Comparison of ENCODE assay signal across 24 cellular contexts in the genomic region with DNA sequence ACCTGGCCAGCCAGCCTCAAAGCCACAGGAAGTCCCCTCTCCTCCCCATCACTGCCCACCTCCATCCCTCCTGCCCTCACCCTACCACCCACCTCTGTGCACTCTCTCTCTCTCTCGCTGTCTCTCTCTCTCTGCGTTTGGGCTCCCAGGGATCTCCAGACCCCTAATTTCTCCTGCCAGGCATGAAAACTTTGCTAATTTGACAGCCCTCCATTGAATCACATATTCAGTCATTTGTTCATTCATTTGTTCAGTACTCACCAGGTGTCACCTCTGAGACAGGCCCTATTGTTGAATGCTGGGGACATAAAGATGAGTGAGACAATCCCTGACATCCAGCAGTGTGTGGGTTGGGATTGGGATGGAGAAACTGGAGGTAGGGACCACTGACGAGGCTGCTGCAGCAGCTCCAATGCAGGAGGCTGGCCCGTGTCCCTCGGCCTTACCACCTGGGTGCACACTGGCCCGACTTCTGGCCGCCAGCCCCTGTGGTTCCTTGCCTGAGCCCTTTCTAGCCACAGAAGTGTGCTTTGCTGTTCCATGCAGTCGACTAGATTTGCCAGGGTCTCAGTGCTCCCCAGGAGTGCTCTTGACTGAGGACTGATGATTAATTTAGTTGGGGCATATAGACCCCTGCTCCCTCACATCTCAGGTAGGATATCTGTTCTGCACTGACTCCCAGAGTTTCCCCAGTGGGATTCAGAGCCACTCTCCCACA. TPM values are rescaled to one million over a fixed set of nuclear protein-coding genes. Genes with fewer than 3 reads are reported as not detected.
DNase-seq lines count a peak whose midpoint lies in the region; ATAC-seq, FAIRE-seq and TF ChIP-seq lines count a peak whose summit lies in the region.
"Had no signal": no experiment of that assay in that cellular context is flagged by ENCODE, and none has a peak within 500 bp of the region (broad histone marks: within the 10 kb centered on the region; RNA-seq: fewer than 3 reads in every experiment).

No MANE protein-coding gene starts in this region.

- DNase-seq in GM23338 (ENCODE audit: low spot score) = no peak
- no peak for DNase-seq in K562 (ENCODE audit: extremely low read depth in 1 of 4, low spot score in 3 of 4)
- no peak for DNase-seq in small intestine
- DNase-seq in stimulated activated CD4-positive, alpha-beta T cell treated with anti-CD3 and anti-CD28 coated beads, Interleukin-1b, Interleukin-23, amount 100 ng/mL, for 48 hours = no peak
- no peak for DNase-seq in natural killer cell treated with Interleukin-12 subunit alpha and Interleukin-12 subunit beta and Interleukin-15 and Interleukin-18, amount 100 ng/mL, for 72 hours (ENCODE audit: low spot score)
- DNase-seq: activated B cell treated with CpG ODN at 0.5 μM for 24 hours; activated CD4-positive, alpha-beta T cell treated with anti-CD3 and anti-CD28 coated beads, Interleukin-2, amount 50 U/mL, for 4 hours; activated gamma-delta T cell treated with Interleukin-2 at 50 U/mL for 16 hours; activated naive CD8-positive, alpha-beta T cell treated with anti-CD3 and anti-CD28 coated beads, Interleukin-2, amount 50 U/mL, for 24 hours; cerebellar nuclear complex; head of caudate nucleus; naive B cell; NCI-H1105; NCI-H2029 treated with DMSO at 0.1 percent for 48 hours; NCI-H226; NCI-H748 treated with DMSO at 0.1 percent for 48 hours; SHP77 had no signal

- H2AFZ ChIP-seq in GM23338 (peak overlapping the region; percentile 99), K562 (ENCODE audit: low read depth, low read length) (no peak overlapping the region)

- intact Hi-C loops in K562 (cut with micrococcal nuclease) = no loop called here

- BruUV-seq in K562 (replicated peaks; lab: Mats Ljungman, UMichigan) = no TSS peak

- H3K79me2 ChIP-seq in GM23338 (replicated peaks; ENCODE audit: insufficient read depth) (no peaks in the 10 kb centered on the region), K562 (ENCODE audit: control insufficient read depth, insufficient read depth, low read length) (no peaks in the 10 kb centered on the region)
- H3K79me2 ChIP-seq: parathyroid adenoma had no signal

- H3K4me1 Mint-ChIP-seq in GM23338 = peaks cover 19% of the 10 kb centered on the region
- no peaks in the 10 kb centered on the region for H3K4me1 Mint-ChIP-seq in natural killer cell treated with Interleukin-12 subunit alpha and Interleukin-12 subunit beta and Interleukin-15 and Interleukin-18, amount 100 ng/mL, for 72 hours (ENCODE audit: low read depth in 2 of 2)
- H3K4me1 Mint-ChIP-seq: activated B cell treated with CpG ODN at 0.5 μM for 24 hours; activated naive CD8-positive, alpha-beta T cell treated with anti-CD3 and anti-CD28 coated beads, Interleukin-2, amount 50 U/mL, for 24 hours; naive B cell had no signal

- no peak for TF ChIP-seq RAD21 in K562 (CRISPR knock-in tag; conservative IDR thresholded peaks at IDR 0.05 in 1 of 2, IDR thresholded peaks at IDR 0.05 in 1 of 2)

- peaks cover 12% of the 10 kb centered on the region for H3K27me3 Mint-ChIP-seq in GM23338 (ENCODE audit: insufficient read depth, low read depth, poor library complexity)
- H3K27me3 Mint-ChIP-seq in natural killer cell treated with Interleukin-12 subunit alpha and Interleukin-12 subunit beta and Interleukin-15 and Interleukin-18, amount 100 ng/mL, for 72 hours = peaks cover 7 to 27% of the 10 kb centered on the region in 2 donors

- no peak for TF ChIP-seq CTCF in GM23338 (conservative IDR thresholded peaks at IDR 0.05; ENCODE audit: low read depth in 2 of 2)
- no peak for TF ChIP-seq CTCF in K562 (IDR thresholded peaks at IDR 0.05 in 2 of 3, conservative IDR thresholded peaks at IDR 0.05 in 1 of 3; ENCODE audit: insufficient read depth in 2 of 3, low read depth in 1 of 3, low read length in 3 of 3)

- no peak for FAIRE-seq in K562 (lab: Jason Lieb, UNC)
- no peak for FAIRE-seq in small intestine (lab: Jason Lieb, UNC)
- FAIRE-seq: D721Med, GM12892 had no signal

- no peak for TF ChIP-seq POLR2A in K562 (conservative IDR thresholded peaks at IDR 0.05)

- H3F3A ChIP-seq in GM23338 (replicated peaks; ENCODE audit: low read depth) = no peaks in the 10 kb centered on the region; the same call in 1 of the 2 replicates

- H3K36me3 ChIP-seq in GM23338 (ENCODE audit: insufficient read depth) = no peaks in the 10 kb centered on the region
- no peaks in the 10 kb centered on the region for H3K36me3 ChIP-seq in K562 (ENCODE audit: control insufficient read depth, insufficient read depth, low read length)
- no peaks in the 10 kb centered on the region for H3K36me3 ChIP-seq in mucosa of rectum (ENCODE audit: control insufficient read depth in 2 of 2, insufficient read depth in 2 of 2, low read length in 2 of 2)
- H3K36me3 ChIP-seq in small intestine (ENCODE audit: control insufficient read depth in 2 of 2, insufficient read depth in 2 of 2, low read length in 2 of 2) = no peaks in the 10 kb centered on the region
- H3K36me3 ChIP-seq: BLaER1 treated with 17β-estradiol and CSF1 and Interleukin-3, amounts not matched to agents 10 nM and 100 nM; HAP-1 had no signal

- H3K27ac ChIP-seq in GM23338 (ENCODE audit: low read depth) (no peak overlapping the region), K562 (ENCODE audit: extremely low read depth, low read depth, low read length) (no peak overlapping the region), mucosa of rectum (ENCODE audit: low read depth in 2 of 2, low read length in 2 of 2) (peak overlapping the region; percentile 94 to 96), small intestine (ENCODE audit: low read depth in 1 of 2, low read length in 1 of 2) (peak overlapping the region; percentile 90 to 94)
- H3K27ac ChIP-seq: BLaER1 treated with 17β-estradiol and CSF1 and Interleukin-3, amounts not matched to agents 10 nM and 100 nM; parathyroid adenoma had no signal

- peaks cover 11% of the 10 kb centered on the region for H3K4me1 ChIP-seq in GM23338 (ENCODE audit: insufficient read depth)
- peaks cover 0 to 6% of the 10 kb centered on the region in 2 experiments; a peak in 2 of 5 replicates for H3K4me1 ChIP-seq in K562 (replicated peaks in 1 of 2; ENCODE audit: control insufficient read depth in 2 of 2, insufficient read depth in 2 of 2, low read length in 2 of 2)
- peaks cover 33 to 40% of the 10 kb centered on the region in 2 donors for H3K4me1 ChIP-seq in mucosa of rectum (ENCODE audit: control insufficient read depth in 2 of 2, insufficient read depth in 2 of 2, low read length in 2 of 2)
- H3K4me1 ChIP-seq in small intestine (ENCODE audit: control insufficient read depth in 2 of 2, insufficient read depth in 1 of 2, low read depth in 1 of 2, low read length in 1 of 2) = peaks cover 0 to 5% of the 10 kb centered on the region in 2 donors
- H3K4me1 ChIP-seq: BLaER1 treated with 17β-estradiol and CSF1 and Interleukin-3, amounts not matched to agents 10 nM and 100 nM; HAP-1 had no signal

- H3K4me3 Mint-ChIP-seq in GM23338 = no peak overlapping the region
- H3K4me3 Mint-ChIP-seq in natural killer cell treated with Interleukin-12 subunit alpha and Interleukin-12 subunit beta and Interleukin-15 and Interleukin-18, amount 100 ng/mL, for 72 hours = no peak overlapping the region
- H3K4me3 Mint-ChIP-seq: activated B cell treated with CpG ODN at 0.5 μM for 24 hours; activated naive CD8-positive, alpha-beta T cell treated with anti-CD3 and anti-CD28 coated beads, Interleukin-2, amount 50 U/mL, for 24 hours had no signal

- no peaks in the 10 kb centered on the region for H3K9me3 Mint-ChIP-seq in GM23338
- H3K9me3 Mint-ChIP-seq in natural killer cell treated with Interleukin-12 subunit alpha and Interleukin-12 subunit beta and Interleukin-15 and Interleukin-18, amount 100 ng/mL, for 72 hours = no peaks in the 10 kb centered on the region
- H3K9me3 Mint-ChIP-seq: activated B cell treated with CpG ODN at 0.5 μM for 24 hours; activated naive CD8-positive, alpha-beta T cell treated with anti-CD3 and anti-CD28 coated beads, Interleukin-2, amount 50 U/mL, for 24 hours had no signal

- H3K9ac ChIP-seq in K562 (ENCODE audit: insufficient read depth in 1 of 2, low read depth in 2 of 2, low read length in 2 of 2) (0 out of 4 replicates have a peak overlapping the region, but pooled peaks of 1 of the 2 experiments have one; percentile 1), mucosa of rectum (ENCODE audit: low read depth in 1 of 2, low read length in 2 of 2) (peak overlapping the region; percentile 54 to 75)
- H3K9ac ChIP-seq: BLaER1 treated with 17β-estradiol and CSF1 and Interleukin-3, amounts not matched to agents 10 nM and 100 nM; parathyroid adenoma had no signal

- H4K20me1 ChIP-seq in GM23338 (replicated peaks; ENCODE audit: insufficient read depth) = no peaks in the 10 kb centered on the region
- H4K20me1 ChIP-seq in K562 (replicated peaks; ENCODE audit: control insufficient read depth, insufficient read depth, low read length) = no peaks in the 10 kb centered on the region; the same call in 1 of the 2 replicates
- H4K20me1 ChIP-seq: BLaER1 treated with 17β-estradiol and CSF1 and Interleukin-3, amounts not matched to agents 10 nM and 100 nM had no signal

- no peaks in the 10 kb centered on the region for H3K36me3 Mint-ChIP-seq in GM23338 (ENCODE audit: low read depth)
- no peaks in the 10 kb centered on the region for H3K36me3 Mint-ChIP-seq in natural killer cell treated with Interleukin-12 subunit alpha and Interleukin-12 subunit beta and Interleukin-15 and Interleukin-18, amount 100 ng/mL, for 72 hours
- H3K36me3 Mint-ChIP-seq: naive B cell had no signal

- H3K9me3 ChIP-seq in K562 (replicated peaks; ENCODE audit: control insufficient read depth, insufficient read depth, low read depth, low read length) (no peaks in the 10 kb centered on the region), mucosa of rectum (ENCODE audit: control insufficient read depth in 2 of 2, low read length in 2 of 2) (no peaks in the 10 kb centered on the region), small intestine (ENCODE audit: control insufficient read depth, low read depth) (no peaks in the 10 kb centered on the region)
- H3K9me3 ChIP-seq: HAP-1 had no signal

- CTCF ChIA-PET in K562 (lab: Yijun Ruan, JAX; ENCODE audit: low intra/inter-chr PET ratio) = interaction anchor here (0.6 kb wide), 1 partner anchor 18 kb away, joined by 3 read pairs; no protein-coding TSS in a partner anchor

- H3K4me2 ChIP-seq in GM23338 (no peak overlapping the region), K562 (ENCODE audit: insufficient read depth, low read length) (no peak overlapping the region)
- H3K4me2 ChIP-seq: BLaER1 treated with 17β-estradiol and CSF1 and Interleukin-3, amounts not matched to agents 10 nM and 100 nM had no signal

- 1% methylated on average over 8 of the region's 8 CpGs for WGBS in K562 (ENCODE audit: insufficient coverage, low coverage, missing lambda C conversion rate)
- 58 to 78% (median 76%) methylated on average over 8 of the region's 8 CpGs for WGBS in small intestine, 3 donors

- POLR2A ChIA-PET in K562 (lab: Yijun Ruan, JAX) = interaction anchor here (0.6 kb wide), 1 partner anchor 11 kb away, joined by 3 read pairs; no protein-coding TSS in a partner anchor

- TF ChIP-seq EP300 in K562 (IDR thresholded peaks at IDR 0.05; ENCODE audit: low read length) = no peak

- H3K27me3 ChIP-seq in GM23338 (ENCODE audit: insufficient read depth) = no peaks in the 10 kb centered on the region
- peaks cover 49 to 57% of the 10 kb centered on the region in 2 experiments for H3K27me3 ChIP-seq in K562 (ENCODE audit: control insufficient read depth in 2 of 2, insufficient read depth in 2 of 2, low read length in 2 of 2)
- no peaks in the 10 kb centered on the region for H3K27me3 ChIP-seq in mucosa of rectum (ENCODE audit: control insufficient read depth in 2 of 2, insufficient read depth in 2 of 2, low read length in 2 of 2)
- H3K27me3 ChIP-seq in small intestine (ENCODE audit: control insufficient read depth in 2 of 2, insufficient read depth in 2 of 2, low read length in 2 of 2) = no peaks in the 10 kb centered on the region
- H3K27me3 ChIP-seq: BLaER1 treated with 17β-estradiol and CSF1 and Interleukin-3, amounts not matched to agents 10 nM and 100 nM had no signal

- H3K9me1 ChIP-seq in K562 (ENCODE audit: control insufficient read depth, insufficient read depth, low read length) = no peaks in the 10 kb centered on the region

- no peak for ATAC-seq in GM23338
- no peak for ATAC-seq in K562
- ATAC-seq in HG03025 (IDR thresholded peaks at IDR 0.05; ENCODE audit: low FRiP score, unreplicated experiment) = no peak
- no peak for ATAC-seq in natural killer cell treated with Interleukin-12 subunit alpha and Interleukin-12 subunit beta and Interleukin-15 and Interleukin-18, amount 100 ng/mL, for 72 hours
- ATAC-seq: activated naive CD8-positive, alpha-beta T cell treated with anti-CD3 and anti-CD28 coated beads, Interleukin-2, amount 50 U/mL, for 24 hours had no signal

- H3K27ac Mint-ChIP-seq in GM23338 = no peak overlapping the region
- H3K27ac Mint-ChIP-seq in natural killer cell treated with Interleukin-12 subunit alpha and Interleukin-12 subunit beta and Interleukin-15 and Interleukin-18, amount 100 ng/mL, for 72 hours = no peak overlapping the region
- H3K27ac Mint-ChIP-seq: activated B cell treated with CpG ODN at 0.5 μM for 24 hours; activated naive CD8-positive, alpha-beta T cell treated with anti-CD3 and anti-CD28 coated beads, Interleukin-2, amount 50 U/mL, for 24 hours; naive B cell had no signal

- H3K4me3 ChIP-seq in GM23338 (no peak overlapping the region), K562 (no peak overlapping the region), mucosa of rectum (ENCODE audit: low read length in 2 of 2) (no peak overlapping the region), small intestine (ENCODE audit: low read depth in 1 of 2, low read length in 2 of 2) (no peak overlapping the region)
- H3K4me3 ChIP-seq: BLaER1 treated with 17β-estradiol and CSF1 and Interleukin-3, amounts not matched to agents 10 nM and 100 nM; HAP-1 had no signal

- in situ Hi-C loops in K562 (cut with MboI) = no loop called here

- H3K9me2 ChIP-seq in GM23338 (ENCODE audit: insufficient read depth) = no peaks in the 10 kb centered on the region

RNA-seq across cellular contexts. Expression of a gene that starts 38.6 kb away (rescaled TPM):
- total RNA-seq in GM23338 (2014; rRNA removed; shearing (Covaris generic)) = 25.8 and 27.7 TPM in 2 replicates
- 24.1 and 30.0 TPM in 2 replicates for polyA plus RNA-seq in GM23338 (2016; fragmentation: Nextera tagmentation; extraction: Ambion mirVana)
- 122 and 144 TPM in 2 replicates for total RNA-seq in K562 (2011; cell fraction: chromatin; rRNA removed; ENCODE audit: low replicate concordance)
- 63.7 and 68.7 TPM in 2 replicates for total RNA-seq in K562 (2011; cell fraction: nucleolus; rRNA removed)
- total RNA-seq in K562 (2011; cell fraction: nucleoplasm; rRNA removed) = 97.8 and 189 TPM in 2 replicates
- 38.5 and 40.4 TPM in 2 replicates for total RNA-seq in K562 (2014; rRNA removed)
- 52.8 and 55.9 TPM in 2 replicates for total RNA-seq in K562 (2014; rRNA removed; fragmentation: Illumina TruSeq; extraction: Trizol)
- total RNA-seq in K562 (2015; rRNA removed; fragmentation: Illumina TruSeq; extraction: Trizol) = 53.0 and 55.2 TPM in 2 replicates
- 39.9 TPM in 2 replicates for total RNA-seq in K562 (2021)
- polyA plus RNA-seq in K562 (2011; rRNA removed) = 39.4 and 43.7 TPM in 2 replicates
- 15.6 and 18.3 TPM in 2 replicates for polyA plus RNA-seq in K562 (2011; cell fraction: cytosol; rRNA removed)
- polyA plus RNA-seq in K562 (2011; cell fraction: nucleus; rRNA removed) = 53.0 and 76.1 TPM in 2 replicates
- 29.0 and 36.0 TPM in 2 replicates for polyA plus RNA-seq in K562 (2012)
- 48.2 and 55.6 TPM in 2 replicates for polyA plus RNA-seq in K562 (2014; fragmentation: Illumina TruSeq; extraction: Trizol)
- 10 to 100 TPM; 39.3 to 76.3 TPM for polyA plus RNA-seq in K562 (2014; fragmentation: Nextera tagmentation; extraction: Ambion mirVana)
- polyA plus RNA-seq in K562 (2014; rRNA removed) = 46.6 and 50.8 TPM in 2 replicates
- polyA minus RNA-seq in K562 (2011; rRNA and poly(A)+ RNA removed) = 63.4 and 74.4 TPM in 2 replicates
- 14.2 and 22.0 TPM in 2 replicates for polyA minus RNA-seq in K562 (2011; cell fraction: cytosol; rRNA and poly(A)+ RNA removed)
- polyA minus RNA-seq in K562 (2011; cell fraction: nucleus; rRNA and poly(A)+ RNA removed) = 40.0 and 47.9 TPM in 2 replicates
- 10 to 100 TPM in 1 of 3 donors, 1 to 10 TPM in 2; 4.6 to 10.4 (median 6.7) TPM for polyA plus RNA-seq in small intestine
- 10 to 100 TPM; 12.9 to 32.1 TPM for total RNA-seq in natural killer cell treated with Interleukin-12 subunit alpha and Interleukin-12 subunit beta and Interleukin-15 and Interleukin-18, amount 100 ng/mL, for 72 hours

Comparison
In these comparisons a context has a peak if more than half of its experiments do, and no peak if none do; other contexts are left out.
1. H3K27ac ChIP-seq: peak in mucosa of rectum (2 of 2) and small intestine (2 of 2); none in GM23338 (single experiment) and K562 (single experiment).